ENCODE assay signal across 9 cellular contexts in the genomic region with DNA sequence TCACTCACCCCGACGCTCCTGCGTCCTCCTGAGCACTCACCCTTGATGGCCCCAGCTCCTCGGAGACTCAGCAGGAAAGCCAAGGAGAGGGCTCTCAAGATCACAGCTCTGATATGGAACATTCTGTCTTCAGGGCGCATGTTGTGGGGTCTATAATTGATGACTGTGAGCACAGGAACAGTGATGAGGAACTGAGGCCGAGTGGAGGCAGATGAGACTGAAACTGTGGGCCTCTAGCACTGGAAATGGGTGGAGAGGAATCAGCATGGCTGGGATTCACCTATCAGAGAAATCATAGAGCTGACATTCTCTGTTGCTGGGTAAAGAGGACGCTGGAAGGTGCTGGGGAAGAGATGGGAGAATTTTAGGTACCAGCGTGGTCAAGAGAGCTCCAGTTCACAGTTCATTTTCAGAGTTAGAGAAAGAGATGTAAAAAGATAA. TPM values are rescaled to one million over a fixed set of nuclear protein-coding genes. Genes with fewer than 3 reads are reported as not detected.
A peak's percentile ranks its signal among the peaks of the same experiment; 100 is the strongest.
DNase-seq lines count a peak whose midpoint lies in the region; ATAC-seq and TF ChIP-seq lines count a peak whose summit lies in the region.
"Had no signal": no experiment of that assay in that cellular context is flagged by ENCODE, and none has a peak within 500 bp of the region (broad histone marks: within the 10 kb centered on the region; RNA-seq: fewer than 3 reads in every experiment).

A gene (minus strand): TSS at position 219 of the 441 bp plus-strand sequence.

- peak within 1 kb of the TSS; percentile 73 for H3K4me3 ChIP-seq in CD8-positive, alpha-beta memory T cell (ENCODE audit: low read length)
- H3K4me3 ChIP-seq in mucosa of stomach (ENCODE audit: low read length) = no peak within 1 kb of the TSS

- H3K4me1 ChIP-seq in CD8-positive, alpha-beta memory T cell (ENCODE audit: insufficient read depth, low read length) = peaks cover 42% of the 10 kb centered on the region
- H3K4me1 ChIP-seq in mucosa of stomach (ENCODE audit: control insufficient read depth, insufficient read depth, low read length) = no peaks in the 10 kb centered on the region

- H3K27ac Mint-ChIP-seq in CD8-positive, alpha-beta memory T cell = peak within 1 kb of the TSS; percentile 71 to 100 (median 96)

- H3K27me3 ChIP-seq in CD8-positive, alpha-beta memory T cell (ENCODE audit: insufficient read depth, low read length, poor library complexity, severe bottlenecking) = no peaks in the 10 kb centered on the region
- H3K27me3 ChIP-seq in mucosa of stomach (ENCODE audit: control insufficient read depth, insufficient read depth, low read length) = no peaks in the 10 kb centered on the region

- H3K27ac ChIP-seq in CD8-positive, alpha-beta memory T cell (ENCODE audit: low read depth, low read length) = peak within 1 kb of the TSS; percentile 28

- H3K4me3 Mint-ChIP-seq in CD8-positive, alpha-beta memory T cell = peak within 1 kb of the TSS; percentile 86 to 100 (median 96)

- POLR2A ChIA-PET in CD8-positive, alpha-beta memory T cell (lab: Charles Lee) = interaction anchor here (0.6 to 1.3 kb wide), 3 partner anchors 9 to 203 kb away, joined by 3 to 5 read pairs (median 4); a partner anchor contains a TSS

- H3K9ac ChIP-seq in mucosa of stomach (ENCODE audit: low read length) = peak within 1 kb of the TSS; percentile 42

- peaks cover 58 to 84% (median 80%) of the 10 kb centered on the region in 3 donors for H3K4me1 Mint-ChIP-seq in CD8-positive, alpha-beta memory T cell

- H3K36me3 ChIP-seq in CD8-positive, alpha-beta memory T cell (ENCODE audit: insufficient read depth, low read length) = peaks cover 3% of the 10 kb centered on the region
- H3K36me3 ChIP-seq in mucosa of stomach (ENCODE audit: control insufficient read depth, insufficient read depth, low read length) = no peaks in the 10 kb centered on the region

- DNase-seq in CD8-positive, alpha-beta memory T cell = peak in 4 of 5 donors; percentile 28 to 70 (median 48)
- peak; percentile 8 for DNase-seq in effector CD4-positive, alpha-beta T cell
- no peak for DNase-seq in DMS153 treated with DMSO at 0.1 percent for 48 hours (lab: John Stamatoyannopoulos, UW; ENCODE audit: unreplicated experiment)
- no peak for DNase-seq in NCI-H226

- H3K27me3 Mint-ChIP-seq in CD8-positive, alpha-beta memory T cell = peaks cover 0 to 1% of the 10 kb centered on the region in 2 donors

- CTCF ChIA-PET in CD8-positive, alpha-beta memory T cell (lab: Charles Lee) = interaction anchor here (0.8 to 1.2 kb wide), 3 partner anchors 61 to 175 kb away, joined by 3 to 5 read pairs (median 3); a partner anchor contains a TSS

- ATAC-seq in HG03175 (IDR thresholded peaks at IDR 0.05; ENCODE audit: unreplicated experiment) = peak; percentile 78

- TF ChIP-seq POLR2A in GM19193 (IDR thresholded peaks at IDR 0.05; ENCODE audit: extremely low read depth, insufficient read depth, insufficient read length) = peak; percentile 98

- intact Hi-C loops in T-helper 2 cell treated with Interferon-gamma antibody and Interleukin-4, amounts not matched to agents 100 ng/mL and 5 ng/mL, for 36 hours (cut with micrococcal nuclease) = loop anchor here (10.0 kb wide), 1 partner anchor 179 kb away; no protein-coding TSS in a partner anchor

- H3K9me3 Mint-ChIP-seq in CD8-positive, alpha-beta memory T cell = no peaks in the 10 kb centered on the region

- H3K9me3 ChIP-seq in CD8-positive, alpha-beta memory T cell (ENCODE audit: low read length) = no peaks in the 10 kb centered on the region
- H3K9me3 ChIP-seq in mucosa of stomach (ENCODE audit: control insufficient read depth, low read length) = no peaks in the 10 kb centered on the region

- H3K36me3 Mint-ChIP-seq in CD8-positive, alpha-beta memory T cell = peaks cover 4 to 36% (median 5%) of the 10 kb centered on the region in 3 donors

RNA-seq across cellular contexts. Expression of the gene that starts here (rescaled TPM):
- total RNA-seq in CD8-positive, alpha-beta memory T cell = 10 to 100 TPM; 69.8 to 71.7 TPM
- 156 TPM for polyA plus RNA-seq in CD8-positive, alpha-beta memory T cell
- 119 and 125 TPM in 2 replicates for total RNA-seq in T-helper 2 cell treated with Interferon-gamma antibody and Interleukin-4, amounts not matched to agents 100 ng/mL and 5 ng/mL, for 36 hours
- polyA plus RNA-seq: neural cell had no signal

Comparison
In these comparisons a context has a peak if more than half of its experiments do, and no peak if none do; other contexts are left out.
1. DNase-seq: peak in CD8-positive, alpha-beta memory T cell (4 of 5) and effector CD4-positive, alpha-beta T cell (single experiment); none in DMS153 treated with DMSO at 0.1 percent for 48 hours (single experiment) and NCI-H226 (single experiment).